ENCODE assay signal across 2 cellular contexts in genomic region chr15:39393575-39394335, GRCh38.
A peak's percentile ranks its signal among the peaks of the same experiment; 100 is the strongest.
TF ChIP-seq lines count a peak whose summit lies in the region.

No MANE protein-coding gene starts in this region.

TF ChIP-seq in A549, 52 proteins besides CTCF, POLR2A, EP300 and RAD21:
- TF ChIP-seq EHF (CRISPR knock-in tag; IDR thresholded peaks at IDR 0.05) (no peak), JUNB (IDR thresholded peaks at IDR 0.05) (0 out of 2 replicates have a peak, but pooled peaks have one; percentile 15), RNF2 (IDR thresholded peaks at IDR 0.05; ENCODE audit: borderline replicate concordance, low read depth) (no peak), GATA3 (IDR thresholded peaks at IDR 0.05; ENCODE audit: borderline replicate concordance) (peak; percentile 53; the same call in 1 of the 2 replicates), TP53 (CRISPR knock-in tag; IDR thresholded peaks at IDR 0.05) (no peak)

TF ChIP-seq in IMR-90, 13 proteins besides CTCF, POLR2A, EP300 and RAD21:
- TF ChIP-seq NFE2L2 (IDR thresholded peaks at IDR 0.05; ENCODE audit: low read depth, low read length) (no peak), RFX5 (IDR thresholded peaks at IDR 0.05; ENCODE audit: low read depth, low read length) (no peak), FOS (IDR thresholded peaks at IDR 0.05; ENCODE audit: low read depth, low read length) (no peak), MAZ (IDR thresholded peaks at IDR 0.05; ENCODE audit: borderline replicate concordance, low read depth, low read length) (no peak), CHD1 (IDR thresholded peaks at IDR 0.05; ENCODE audit: low read depth, low read length) (no peak), ELK1 (IDR thresholded peaks at IDR 0.05; ENCODE audit: borderline replicate concordance, low read depth, low read length) (no peak), SMC3 (IDR thresholded peaks at IDR 0.05; ENCODE audit: low read depth, low read length) (no peak), MAFK (IDR thresholded peaks at IDR 0.05; ENCODE audit: low read depth, low read length) (no peak), MXI1 (IDR thresholded peaks at IDR 0.05; ENCODE audit: borderline replicate concordance, low read depth, low read length) (no peak), BHLHE40 (IDR thresholded peaks at IDR 0.05; ENCODE audit: low read depth, low read length) (no peak), CEBPB (IDR thresholded peaks at IDR 0.05; ENCODE audit: low read depth, low read length) (no peak), RCOR1 (IDR thresholded peaks at IDR 0.05; ENCODE audit: insufficient replicate concordance, low read length) (no peak)
